16 cellular contexts compared by ENCODE assay signal in genomic region chr7:22445871-22446270, GRCh38. TPM values are rescaled to one million over a fixed set of nuclear protein-coding genes. Genes with fewer than 3 reads are reported as not detected.
DNase-seq lines count a peak whose midpoint lies in the region; ATAC-seq and TF ChIP-seq lines count a peak whose summit lies in the region.
"Had no signal": no experiment of that assay in that cellular context is flagged by ENCODE, and none has a peak within 500 bp of the region (broad histone marks: within the 10 kb centered on the region; RNA-seq: fewer than 3 reads in every experiment).

No MANE protein-coding gene starts in this region.

- CTCF ChIA-PET in RWPE1 (lab: Yijun Ruan, JAX): no interaction called here

- peaks cover 0 to 20% of the 10 kb centered on the region in 2 donors for H3K4me1 ChIP-seq in right atrium auricular region
- H3K4me1 ChIP-seq in lower lobe of right lung: peaks cover 57% of the 10 kb centered on the region
- peaks cover 32 to 47% (median 43%) of the 10 kb centered on the region in 4 donors for H3K4me1 ChIP-seq in upper lobe of left lung

- POLR2A ChIA-PET in RWPE1 (lab: Yijun Ruan, JAX; ENCODE audit: low non-redundant PET): no interaction called here

- WGBS in upper lobe of left lung, 2 donors: 57 to 59% methylated on average over 3 of the region's 3 CpGs

- H3K27ac ChIP-seq in right atrium auricular region (peak overlapping the region; percentile 52 to 53), RWPE1 (peak overlapping the region; percentile 50; the same call in 1 of the 2 replicates), lower lobe of right lung (peak overlapping the region; percentile 78), upper lobe of left lung (peak overlapping the region; percentile 66 to 84 (median 70))

- no peak for TF ChIP-seq EP300 in upper lobe of left lung (IDR thresholded peaks at IDR 0.05)

- no peaks in the 10 kb centered on the region for H3K36me3 ChIP-seq in right atrium auricular region
- H3K36me3 ChIP-seq in lower lobe of right lung: no peaks in the 10 kb centered on the region
- no peaks in the 10 kb centered on the region for H3K36me3 ChIP-seq in upper lobe of left lung

- H3K9me3 ChIP-seq in right atrium auricular region (no peaks in the 10 kb centered on the region), lower lobe of right lung (no peaks in the 10 kb centered on the region), upper lobe of left lung (no peaks in the 10 kb centered on the region)

- TF ChIP-seq POLR2A in upper lobe of left lung (IDR thresholded peaks at IDR 0.05): no peak

- no peak overlapping the region for H3K4me3 ChIP-seq in right atrium auricular region
- H3K4me3 ChIP-seq in lower lobe of right lung: peak overlapping the region; percentile 23
- no peak overlapping the region for H3K4me3 ChIP-seq in upper lobe of left lung
- H3K4me3 ChIP-seq: K562 had no signal

- H3K27me3 ChIP-seq in right atrium auricular region: no peaks in the 10 kb centered on the region
- no peaks in the 10 kb centered on the region for H3K27me3 ChIP-seq in lower lobe of right lung (ENCODE audit: low read depth)
- no peaks in the 10 kb centered on the region for H3K27me3 ChIP-seq in upper lobe of left lung

- TF ChIP-seq CTCF in right atrium auricular region (IDR thresholded peaks at IDR 0.05) (no peak), RWPE1 (conservative IDR thresholded peaks at IDR 0.05; ENCODE audit: low read depth) (no peak), lower lobe of right lung (IDR thresholded peaks at IDR 0.05) (no peak), upper lobe of left lung (IDR thresholded peaks at IDR 0.05) (no peak)

- ATAC-seq in left cardiac atrium (no peak), lower lobe of right lung (no peak), upper lobe of left lung (ENCODE audit: low FRiP score in 2 of 2) (no peak), HG03439 (IDR thresholded peaks at IDR 0.05; ENCODE audit: unreplicated experiment) (no peak)
- ATAC-seq: activated CD4-positive, CD25-positive, alpha-beta regulatory T cell treated with anti-CD3 and anti-CD28 coated beads, Interleukin-2, amount 50 U/mL, for 24 hours; K562; T-helper 17 cell had no signal

- intact Hi-C loops in left cardiac atrium (cut with DNase I): no loop called here
- intact Hi-C loops in lower lobe of right lung (cut with DNase I): no loop called here

- no peak for DNase-seq in right atrium auricular region (ENCODE audit: low spot score)
- no peak for DNase-seq in left cardiac atrium
- DNase-seq in RWPE1 (ENCODE audit: low spot score): no peak
- no peak for DNase-seq in lower lobe of right lung
- DNase-seq in upper lobe of left lung: no peak
- no peak for DNase-seq in NCI-H69 (lab: John Stamatoyannopoulos, UW)
- no peak for DNase-seq in EL
- DNase-seq: COR-L47; effector CD4-positive, alpha-beta T cell; GDM1; hippocampal formation; NCI-H1436; T-helper 17 cell had no signal

RNA-seq across cellular contexts. Expression of gene STEAP1B, which starts 54.1 kb away (rescaled TPM):
- total RNA-seq in right atrium auricular region (under 1 TPM in 1 of 2 donors, not detected in 1; 0.39 TPM), left cardiac atrium (1 to 10 TPM; 1.1 to 1.7 TPM), lower lobe of right lung (1.5 TPM), upper lobe of left lung (1 to 10 TPM in 1 of 6 donors, under 1 TPM in 2, not detected in 3; 0.30 to 2.1 (median 0.92) TPM)
